32 cellular contexts compared by ENCODE assay signal in genomic region chr4:178329226-178329872, GRCh38.
"Had no signal": no experiment of that assay in that cellular context is flagged by ENCODE, and none has a peak within 500 bp of the region (broad histone marks: within the 10 kb centered on the region; RNA-seq: fewer than 3 reads in every experiment).

No MANE protein-coding gene starts in this region.

- H3K27me3 ChIP-seq: cardiac muscle cell had no signal

- H3K4me2 ChIP-seq: PC-9 had no signal

- H3K36me3 ChIP-seq: cardiac muscle cell, WERI-Rb-1 had no signal

- H2AFZ ChIP-seq: PC-9 had no signal

- H3K27ac ChIP-seq: cardiac muscle cell, PC-9, RWPE1, WERI-Rb-1 had no signal

- ATAC-seq: activated T-cell treated with anti-CD3 and anti-CD28 coated beads, Interleukin-2, amount 50 U/mL, for 72 hours; activated T-helper 17 cell treated with anti-CD3 and anti-CD28 coated beads, Interleukin-2, amount 50 U/mL, for 72 hours; K562 had no signal

- DNase-seq: activated CD4-positive, alpha-beta memory T cell treated with anti-CD3 and anti-CD28 coated beads, Interleukin-2, amount 10 ng/mL, durations not matched to agents 7 days and 5 days; activated CD4-positive, alpha-beta T cell treated with anti-CD3 and anti-CD28 coated beads for 1 hour; activated CD4-positive, alpha-beta T cell treated with anti-CD3 and anti-CD28 coated beads for 48 hours; activated CD4-positive, CD25-positive, alpha-beta regulatory T cell; activated effector memory CD4-positive, alpha-beta T cell treated with anti-CD3 and anti-CD28 coated beads, Interleukin-2, amount 50 U/mL, for 16 hours; activated naive CD4-positive, alpha-beta T cell; activated naive CD4-positive, alpha-beta T cell treated with anti-CD3 and anti-CD28 coated beads, Interleukin-2, amount 50 U/mL, for 16 hours; activated naive CD8-positive, alpha-beta T cell treated with anti-CD3 and anti-CD28 coated beads for 36 hours; activated T-cell treated with anti-CD3 and anti-CD28 coated beads, Interleukin-2, amount 50 U/mL, for 1 hour; activated T-cell treated with anti-CD3 and anti-CD28 coated beads, Interleukin-2, amount 50 U/mL, for 72 hours; amniotic stem cell; aorta; NCI-H1092; NCI-H1436 treated with DMSO at 0.1 percent for 48 hours; NCI-H1694 treated with DMSO at 0.1 percent for 48 hours; NCI-H2029; NCI-H2107; NCI-H2171; NCI-H510A; NCI-H526; NCI-H748 treated with DMSO at 0.1 percent for 48 hours; PC-9; Right ventricle myocardium superior; SW 1271; T-helper 1 cell; T-helper 2 cell; T-helper 9 cell; WERI-Rb-1 had no signal

- H3K4me3 ChIP-seq: cardiac muscle cell, K562, PC-9 had no signal
